ENCODE assay signal across 25 cellular contexts in the genomic region with DNA sequence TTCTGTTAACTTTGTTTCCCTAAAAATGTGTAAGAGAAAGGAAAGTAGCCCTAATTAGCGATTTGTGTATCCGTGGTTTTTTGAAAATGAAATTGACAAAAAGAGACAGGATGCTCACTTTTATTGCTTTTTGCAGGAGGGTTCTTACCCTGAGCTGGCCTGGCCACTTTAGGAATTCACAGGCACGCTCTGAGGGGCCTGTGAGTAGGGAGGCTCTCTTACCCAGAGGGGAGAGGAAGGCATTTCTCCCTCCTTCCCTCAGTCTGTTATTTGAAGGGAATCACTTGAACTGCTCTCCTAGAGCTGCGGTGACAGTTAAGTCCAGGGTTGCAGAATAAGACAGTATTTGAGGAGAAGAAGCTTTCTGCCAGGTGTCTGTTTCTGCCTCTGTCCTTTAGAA. TPM values are rescaled to one million over a fixed set of nuclear protein-coding genes. Genes with fewer than 3 reads are reported as not detected.
DNase-seq lines count a peak whose midpoint lies in the region; ATAC-seq and TF ChIP-seq lines count a peak whose summit lies in the region.
"Had no signal": no experiment of that assay in that cellular context is flagged by ENCODE, and none has a peak within 500 bp of the region (broad histone marks: within the 10 kb centered on the region; RNA-seq: fewer than 3 reads in every experiment).

No MANE protein-coding gene starts in this region.

- intact Hi-C loops in left ventricle myocardium inferior (cut with micrococcal nuclease), result no loop called here
- intact Hi-C loops in Right ventricle myocardium inferior (cut with DNase I), result no loop called here

- H3K9ac ChIP-seq in mesendoderm (ENCODE audit: low read length), result no peak overlapping the region

- H3K4me3 ChIP-seq in left ventricle myocardium inferior (peak overlapping the region; percentile 2), mesendoderm (ENCODE audit: low read length) (no peak overlapping the region)
- H3K4me3 ChIP-seq: HAP-1, stomach had no signal

- H3K23ac ChIP-seq in mesendoderm (ENCODE audit: low read length), result no peak overlapping the region

- peaks cover 35% of the 10 kb centered on the region for H3K4me1 Mint-ChIP-seq in activated T-helper 17 cell treated with anti-CD3 and anti-CD28 coated beads, Interleukin-2, amount 50 U/mL, for 72 hours

- H3K4me1 ChIP-seq in left ventricle myocardium inferior (peaks cover 100% of the 10 kb centered on the region), mesendoderm (ENCODE audit: control insufficient read depth, low read depth, low read length) (peaks cover 3% of the 10 kb centered on the region)
- H3K4me1 ChIP-seq: HAP-1 had no signal

- no peak overlapping the region for H2BK5ac ChIP-seq in mesendoderm (ENCODE audit: low read length)

- no peak overlapping the region for H2BK120ac ChIP-seq in mesendoderm (ENCODE audit: low read depth, low read length)

- H3K56ac ChIP-seq in mesendoderm (ENCODE audit: low read length), result no peak overlapping the region

- H3K27ac ChIP-seq in left ventricle myocardium inferior (replicated peaks), result no peak overlapping the region
- H3K27ac ChIP-seq in mesendoderm (ENCODE audit: low read depth, low read length), result no peak overlapping the region
- H3K27ac ChIP-seq: C4-2B, stomach had no signal

- no peak overlapping the region for H3K18ac ChIP-seq in mesendoderm (ENCODE audit: low read length)

- no peak overlapping the region for H4K8ac ChIP-seq in mesendoderm (ENCODE audit: low read depth, low read length)

- no CpG with 5 or more reads among the region's 4 CpGs for WGBS in mesendoderm (ENCODE audit: extremely low coverage, insufficient coverage, low lambda C conversion rate)

- H3K9me3 ChIP-seq in left ventricle myocardium inferior (replicated peaks), result no peaks in the 10 kb centered on the region
- H3K9me3 ChIP-seq: HAP-1, heart left ventricle, stomach had no signal

- H3K9me3 Mint-ChIP-seq in activated T-helper 17 cell treated with anti-CD3 and anti-CD28 coated beads, Interleukin-2, amount 50 U/mL, for 72 hours, result no peaks in the 10 kb centered on the region
- H3K9me3 Mint-ChIP-seq: type B pancreatic cell, WTC11 had no signal

- peak overlapping the region; percentile 6 for H3K27ac Mint-ChIP-seq in activated T-helper 17 cell treated with anti-CD3 and anti-CD28 coated beads, Interleukin-2, amount 50 U/mL, for 72 hours
- H3K27ac Mint-ChIP-seq: type B pancreatic cell, WTC11 had no signal

- TF ChIP-seq CTCF in left ventricle myocardium inferior (IDR thresholded peaks at IDR 0.05; ENCODE audit: borderline replicate concordance), result no peak

- H3K79me2 ChIP-seq in mesendoderm (ENCODE audit: control insufficient read depth, insufficient read depth, low read length), result peaks cover 9% of the 10 kb centered on the region

- H3K27me3 Mint-ChIP-seq in activated T-helper 17 cell treated with anti-CD3 and anti-CD28 coated beads, Interleukin-2, amount 50 U/mL, for 72 hours, result no peaks in the 10 kb centered on the region
- H3K27me3 Mint-ChIP-seq: type B pancreatic cell had no signal

- no peak overlapping the region for H3K4ac ChIP-seq in mesendoderm (ENCODE audit: low read depth, low read length)

- no peak overlapping the region for H2AK5ac ChIP-seq in mesendoderm (ENCODE audit: low read length)

- H3K36me3 ChIP-seq in left ventricle myocardium inferior (peaks cover 15% of the 10 kb centered on the region), mesendoderm (ENCODE audit: control insufficient read depth, insufficient read depth, low read length) (no peaks in the 10 kb centered on the region)
- H3K36me3 ChIP-seq: HAP-1 had no signal

- no peak overlapping the region for H2BK15ac ChIP-seq in mesendoderm (replicated peaks; ENCODE audit: low read depth)

- DNase-seq in left ventricle myocardium inferior (no peak), Right ventricle myocardium inferior (ENCODE audit: missing footprints) (no peak), mesendoderm (peak; percentile 40), NCI-H1048 (lab: John Stamatoyannopoulos, UW) (no peak), NCI-H524 (lab: John Stamatoyannopoulos, UW) (no peak), amygdala (lab: John Stamatoyannopoulos, UW) (no peak)
- DNase-seq: activated CD8-positive, alpha-beta memory T cell treated with anti-CD3 and anti-CD28 coated beads, Interleukin-2, amount 50 U/mL, for 48 hours; activated gamma-delta T cell treated with Interleukin-2 at 50 U/mL for 16 hours; amniotic stem cell; heart left ventricle; MM.1S; NCI-H1436; NCI-H2171; NCI-H526; right cardiac atrium; RPMI8226; stimulated activated CD4-positive, alpha-beta T cell treated with anti-CD3 and anti-CD28 coated beads, Interleukin-12 subunit alpha, Interleukin-12 subunit beta, amount 100 ng/mL, for 4 hours; stomach; T1000 had no signal

- ATAC-seq in Right ventricle myocardium inferior (no peak), HG03108 (IDR thresholded peaks at IDR 0.05; ENCODE audit: unreplicated experiment) (no peak)
- ATAC-seq in activated T-helper 17 cell treated with anti-CD3 and anti-CD28 coated beads, Interleukin-2, amount 50 U/mL, for 72 hours (replicated peaks), result no peak
- ATAC-seq: right cardiac atrium, WTC11 had no signal

- H3K4me2 ChIP-seq in mesendoderm (ENCODE audit: low read length), result no peak overlapping the region

- peaks cover 36% of the 10 kb centered on the region for H3K36me3 Mint-ChIP-seq in activated T-helper 17 cell treated with anti-CD3 and anti-CD28 coated beads, Interleukin-2, amount 50 U/mL, for 72 hours (ENCODE audit: low read depth)
- H3K36me3 Mint-ChIP-seq: WTC11 had no signal

- no peak overlapping the region for H3K4me3 Mint-ChIP-seq in activated T-helper 17 cell treated with anti-CD3 and anti-CD28 coated beads, Interleukin-2, amount 50 U/mL, for 72 hours
- H3K4me3 Mint-ChIP-seq: type B pancreatic cell, WTC11 had no signal

- no peak overlapping the region for H4K5ac ChIP-seq in mesendoderm (ENCODE audit: low read length)

- peaks cover 15% of the 10 kb centered on the region for H3K79me1 ChIP-seq in mesendoderm (ENCODE audit: low read length)

- H3K27me3 ChIP-seq in left ventricle myocardium inferior (ENCODE audit: low read depth), result no peaks in the 10 kb centered on the region
- no peaks in the 10 kb centered on the region for H3K27me3 ChIP-seq in mesendoderm (ENCODE audit: insufficient read depth, low read length, poor library complexity)
- H3K27me3 ChIP-seq: heart left ventricle, stomach had no signal

RNA-seq across cellular contexts. Expression of gene PIK3R1, which starts 16.7 kb away (rescaled TPM):
- 132 TPM for total RNA-seq in left ventricle myocardium inferior
- 113 TPM for total RNA-seq in Right ventricle myocardium inferior
- total RNA-seq in activated T-helper 17 cell treated with anti-CD3 and anti-CD28 coated beads, Interleukin-2, amount 50 U/mL, for 72 hours, result 10 to 100 TPM; 47.5 to 57.0 TPM
- 22.1 TPM for polyA plus RNA-seq in mesendoderm (2013, experiment 1 of 2)
- 22.7 TPM for polyA plus RNA-seq in mesendoderm (2013, experiment 2 of 2)
